In genomic region chr16:25093208-25094061, GRCh38 we compare ENCODE assay signal across 11 cellular contexts. TPM values are rescaled to one million over a fixed set of nuclear protein-coding genes. Genes with fewer than 3 reads are reported as not detected.
DNase-seq lines count a peak whose midpoint lies in the region; ATAC-seq and TF ChIP-seq lines count a peak whose summit lies in the region.
"Had no signal": no experiment of that assay in that cellular context is flagged by ENCODE, and none has a peak within 500 bp of the region (broad histone marks: within the 10 kb centered on the region; RNA-seq: fewer than 3 reads in every experiment).

No MANE protein-coding gene starts in this region.

- TF ChIP-seq CTCF in spleen (IDR thresholded peaks at IDR 0.05 in 8 of 11, conservative IDR thresholded peaks at IDR 0.05 in 3 of 11), result no peak

- TF ChIP-seq POLR2A in spleen (IDR thresholded peaks at IDR 0.05), result no peak

- H3K9me3 ChIP-seq in spleen, result no peaks in the 10 kb centered on the region

- H3K27ac ChIP-seq in spleen, result peak overlapping the region in 5 of 8 donors; percentile 9 to 32 (median 24)

- intact Hi-C loops in spleen (cut with DNase I; ENCODE audit: low total_unique reads), result no loop called here

- no peak overlapping the region for H3K4me3 ChIP-seq in spleen

- H3K27me3 ChIP-seq in spleen (replicated peaks in 1 of 7), result no peaks in the 10 kb centered on the region

- POLR2A ChIA-PET in HEK293T (lab: Yijun Ruan, JAX), result no interaction called here

- 37 to 58% (median 40%) methylated on average over 10 of the region's 10 CpGs for WGBS in spleen, 5 donors

- DNase-seq in activated CD4-positive, alpha-beta T cell treated with anti-CD3 and anti-CD28 coated beads for 48 hours, result peak; percentile 34
- no peak for DNase-seq in activated CD4-positive, alpha-beta T cell treated with anti-CD3 and anti-CD28 coated beads, Interleukin-2, amount 50 U/mL, for 1 hour
- DNase-seq in SIG-M5 (lab: John Stamatoyannopoulos, UW) (peak; percentile 87), spleen (no peak), HEK293T (ENCODE audit: extremely low spot score) (no peak), middle frontal gyrus (ENCODE audit: extremely low spot score, low spot score) (no peak)
- DNase-seq: activated CD4-positive, CD25-positive, alpha-beta regulatory T cell; left cardiac atrium; NCI-H1105 treated with DMSO at 0.1 percent for 48 hours had no signal

- peak; percentile 79 for ATAC-seq in HG02885 (IDR thresholded peaks at IDR 0.05; ENCODE audit: poor library complexity, unreplicated experiment)
- ATAC-seq in HG03045 (IDR thresholded peaks at IDR 0.05; ENCODE audit: unreplicated experiment), result no peak
- ATAC-seq: left cardiac atrium had no signal

- H3K36me3 ChIP-seq in spleen, result no peaks in the 10 kb centered on the region

- H3K4me1 ChIP-seq in spleen, result peaks cover 0 to 17% (median 8%) of the 10 kb centered on the region in 6 donors

- CTCF ChIA-PET in HEK293T (lab: Yijun Ruan, JAX), result interaction anchor here (0.5 kb wide), 1 partner anchor 17 kb away, joined by 3 read pairs; no protein-coding TSS in a partner anchor

TF ChIP-seq in HEK293T, 16 proteins besides CTCF, POLR2A, EP300 and RAD21:
- TF ChIP-seq ARNT (IDR thresholded peaks at IDR 0.05) (no peak), L3MBTL2 (conservative IDR thresholded peaks at IDR 0.05) (no peak), CTBP1 (IDR thresholded peaks at IDR 0.05; ENCODE audit: borderline replicate concordance) (no peak), FOXM1 (IDR thresholded peaks at IDR 0.05; ENCODE audit: borderline replicate concordance) (no peak), FOXK2 (IDR thresholded peaks at IDR 0.05) (no peak), NFRKB (IDR thresholded peaks at IDR 0.05) (no peak), TARDBP (IDR thresholded peaks at IDR 0.05) (no peak), BHLHE40 (IDR thresholded peaks at IDR 0.05; ENCODE audit: borderline replicate concordance) (no peak), ELF4 (IDR thresholded peaks at IDR 0.05) (no peak), PKNOX1 (IDR thresholded peaks at IDR 0.05) (no peak), LEF1 (IDR thresholded peaks at IDR 0.05; ENCODE audit: borderline replicate concordance) (no peak), SP1 (IDR thresholded peaks at IDR 0.05) (no peak), FOXA1 (IDR thresholded peaks at IDR 0.05) (no peak), SUZ12 (IDR thresholded peaks at IDR 0.05) (no peak)

RNA-seq across cellular contexts. Expression of gene LCMT1, which starts 18.1 kb away (rescaled TPM):
- 10 to 100 TPM; 25.8 to 33.3 (median 29.0) TPM for total RNA-seq in spleen
- 10 to 100 TPM; 25.1 to 28.2 (median 26.2) TPM for polyA plus RNA-seq in spleen

Comparison
In these comparisons a context has a peak if more than half of its experiments do, and no peak if none do; other contexts are left out.
1. DNase-seq: peak in activated CD4-positive, alpha-beta T cell treated with anti-CD3 and anti-CD28 coated beads for 48 hours (single experiment) and SIG-M5 (single experiment); none in activated CD4-positive, alpha-beta T cell treated with anti-CD3 and anti-CD28 coated beads, Interleukin-2, amount 50 U/mL, for 1 hour (single experiment), spleen (single experiment), HEK293T (single experiment) and middle frontal gyrus (single experiment).